8 cellular contexts compared by ENCODE assay signal in the genomic region with DNA sequence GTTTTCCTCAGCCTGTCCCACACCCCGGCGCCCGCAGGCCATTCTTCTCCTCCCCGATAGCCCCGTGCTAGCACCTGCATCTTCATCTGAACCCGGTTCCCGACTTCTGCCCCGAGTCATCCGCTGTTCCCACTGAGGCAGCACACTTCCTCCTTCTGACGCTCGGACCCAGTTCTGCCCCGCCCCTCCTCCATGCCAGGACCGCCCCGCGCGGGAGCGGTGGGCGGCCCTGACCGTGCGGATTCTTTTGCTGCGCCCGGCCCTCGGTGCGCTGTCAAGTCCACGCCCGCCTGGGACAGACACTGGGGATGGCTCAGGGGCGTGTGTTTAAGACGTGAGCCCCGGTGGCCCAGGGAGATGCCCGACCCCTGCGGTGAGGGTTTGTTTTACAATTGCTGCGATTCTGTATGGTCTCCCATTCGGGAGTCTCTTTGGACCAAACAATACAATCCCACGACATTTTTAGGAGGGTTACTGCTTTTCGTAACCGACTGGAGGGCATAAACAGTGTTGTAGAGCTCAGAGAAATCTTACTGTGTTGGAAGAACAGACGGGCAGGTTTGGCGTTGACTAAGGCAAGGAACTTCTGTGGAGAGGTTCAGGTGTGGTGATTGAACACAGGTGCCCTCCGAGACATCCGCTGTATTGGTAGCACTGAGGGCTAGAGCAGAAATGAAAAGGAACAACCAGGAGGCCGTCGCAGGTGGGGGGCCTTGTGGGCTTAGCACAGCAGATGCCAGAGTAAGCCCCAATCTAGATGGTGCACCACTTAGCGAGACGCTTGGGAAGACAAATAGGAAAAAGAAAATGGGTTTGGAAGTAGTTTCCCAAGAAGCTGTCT. TPM values are rescaled to one million over a fixed set of nuclear protein-coding genes. Genes with fewer than 3 reads are reported as not detected.
DNase-seq lines count a peak whose midpoint lies in the region; ATAC-seq and TF ChIP-seq lines count a peak whose summit lies in the region.

No MANE protein-coding gene starts in this region.

- TF ChIP-seq CTCF in PC-9 (conservative IDR thresholded peaks at IDR 0.05): no peak
- TF ChIP-seq CTCF in esophagus squamous epithelium (IDR thresholded peaks at IDR 0.05): no peak

- peak overlapping the region; percentile 98 to 100 (median 100) for H3K27ac Mint-ChIP-seq in naive B cell
- H3K27ac Mint-ChIP-seq in stimulated activated effector memory CD8-positive, alpha-beta T cell treated with anti-CD3 and anti-CD28 coated beads, Interleukin-12 subunit alpha, Interleukin-12 subunit beta, amount 100 ng/mL, for 72 hours: peak overlapping the region; percentile 99

- peak; percentile 40 for ATAC-seq in GM19468 (IDR thresholded peaks at IDR 0.05; ENCODE audit: extremely low read depth, unreplicated experiment)
- ATAC-seq in naive B cell (ENCODE audit: low read depth in 2 of 2): peak; percentile 45 to 47
- peak; percentile 81 for ATAC-seq in stimulated activated effector memory CD8-positive, alpha-beta T cell treated with anti-CD3 and anti-CD28 coated beads, Interleukin-12 subunit alpha, Interleukin-12 subunit beta, amount 100 ng/mL, for 72 hours

- H3K36me3 ChIP-seq in PC-9 (ENCODE audit: low read depth): no peaks in the 10 kb centered on the region
- peaks cover 0 to 23% (median 0%) of the 10 kb centered on the region in 3 donors for H3K36me3 ChIP-seq in esophagus squamous epithelium

- peak overlapping the region; percentile 90 to 100 (median 98) for H3K4me3 Mint-ChIP-seq in naive B cell
- peak overlapping the region; percentile 95 for H3K4me3 Mint-ChIP-seq in stimulated activated effector memory CD8-positive, alpha-beta T cell treated with anti-CD3 and anti-CD28 coated beads, Interleukin-12 subunit alpha, Interleukin-12 subunit beta, amount 100 ng/mL, for 72 hours

- H3K36me3 Mint-ChIP-seq in naive B cell: no peaks in the 10 kb centered on the region
- peaks cover 54% of the 10 kb centered on the region for H3K36me3 Mint-ChIP-seq in stimulated activated effector memory CD8-positive, alpha-beta T cell treated with anti-CD3 and anti-CD28 coated beads, Interleukin-12 subunit alpha, Interleukin-12 subunit beta, amount 100 ng/mL, for 72 hours

- H3K9me3 ChIP-seq in PC-9 (ENCODE audit: insufficient read depth, low read depth) (no peaks in the 10 kb centered on the region), esophagus squamous epithelium (no peaks in the 10 kb centered on the region)

- DNase-seq in D341Med (ENCODE audit: low spot score) (peak; percentile 90), HPDE6-E6E7 (ENCODE audit: extremely low spot score) (peak; percentile 29), PC-9 (peak; percentile 71 to 83), esophagus squamous epithelium (lab: John Stamatoyannopoulos, UW) (peak; percentile 41), naive B cell (peak; percentile 75)
- peak; percentile 91 to 93 for DNase-seq in activated T-cell treated with anti-CD3 and anti-CD28 coated beads, Interleukin-2, amount 50 U/mL, for 48 hours
- DNase-seq in stimulated activated effector memory CD8-positive, alpha-beta T cell treated with anti-CD3 and anti-CD28 coated beads, Interleukin-12 subunit alpha, Interleukin-12 subunit beta, amount 100 ng/mL, for 72 hours (ENCODE audit: low spot score in 2 of 2): peak; percentile 70 to 93

- BruUV-seq in PC-9 (replicated peaks; lab: Mats Ljungman, UMichigan): TSS peak; percentile 42

- peaks cover 21% of the 10 kb centered on the region for H3F3A ChIP-seq in PC-9 (ENCODE audit: insufficient read depth, low read depth)

- H3K79me2 ChIP-seq in PC-9 (ENCODE audit: low read depth): peaks cover 70% of the 10 kb centered on the region

- H3K4me1 Mint-ChIP-seq in naive B cell: peaks cover 49 to 71% (median 56%) of the 10 kb centered on the region in 3 donors
- H3K4me1 Mint-ChIP-seq in stimulated activated effector memory CD8-positive, alpha-beta T cell treated with anti-CD3 and anti-CD28 coated beads, Interleukin-12 subunit alpha, Interleukin-12 subunit beta, amount 100 ng/mL, for 72 hours: peaks cover 66% of the 10 kb centered on the region

- H3K4me1 ChIP-seq in PC-9 (replicated peaks; ENCODE audit: insufficient read depth) (peaks cover 21% of the 10 kb centered on the region), esophagus squamous epithelium (peaks cover 18 to 64% (median 31%) of the 10 kb centered on the region in 3 donors)

- peaks cover 47% of the 10 kb centered on the region for H4K20me1 ChIP-seq in PC-9 (ENCODE audit: insufficient read depth)

- POLR2A ChIA-PET in PC-9 (lab: Charles Lee; ENCODE audit: unreplicated experiment): interaction anchor here (0.6 to 0.7 kb wide), 5 partner anchors 28 to 882 kb away, joined by 3 to 7 read pairs (median 4); no protein-coding TSS in a partner anchor

- H3K27me3 ChIP-seq in PC-9 (ENCODE audit: insufficient read depth, low read depth) (no peaks in the 10 kb centered on the region), esophagus squamous epithelium (no peaks in the 10 kb centered on the region)

- peak overlapping the region; percentile 92 for H3K27ac ChIP-seq in PC-9
- peak overlapping the region; percentile 94 to 99 (median 98) for H3K27ac ChIP-seq in esophagus squamous epithelium

- WGBS in esophagus squamous epithelium, 2 donors: 8 to 9% methylated on average over 14 to 18 of the region's 44 CpGs

- intact Hi-C loops in PC-9 (cut with micrococcal nuclease; ENCODE audit: unreplicated experiment): loop anchor here (5.0 kb wide), 1 partner anchor 674 kb away; no protein-coding TSS in a partner anchor
- intact Hi-C loops in esophagus squamous epithelium (cut with DNase I): no loop called here

- CTCF ChIA-PET in PC-9 (lab: Charles Lee): no interaction called here

- peak overlapping the region; percentile 85 for H2AFZ ChIP-seq in PC-9

- H3K4me2 ChIP-seq in PC-9: peak overlapping the region; percentile 96

- H3K27me3 Mint-ChIP-seq in naive B cell: no peaks in the 10 kb centered on the region

- H3K4me3 ChIP-seq in PC-9 (peak overlapping the region; percentile 66), esophagus squamous epithelium (peak overlapping the region; percentile 64 to 100 (median 85))

- H3K9me3 Mint-ChIP-seq in naive B cell: no peaks in the 10 kb centered on the region
- no peaks in the 10 kb centered on the region for H3K9me3 Mint-ChIP-seq in stimulated activated effector memory CD8-positive, alpha-beta T cell treated with anti-CD3 and anti-CD28 coated beads, Interleukin-12 subunit alpha, Interleukin-12 subunit beta, amount 100 ng/mL, for 72 hours

- TF ChIP-seq POLR2A in esophagus squamous epithelium (IDR thresholded peaks at IDR 0.05): peak in 2 of 4 donors; percentile 34 to 77

- H3K9me2 ChIP-seq in PC-9 (ENCODE audit: insufficient read depth): no peaks in the 10 kb centered on the region

RNA-seq across cellular contexts. Expression of a gene that starts 0.7 kb away (rescaled TPM):
- total RNA-seq in PC-9 (2021): 36.9 and 38.9 TPM in 2 replicates
- total RNA-seq in esophagus squamous epithelium: 100 to 1,000 TPM in 1 of 4 donors, 10 to 100 TPM in 3; 10.5 to 134 (median 24.4) TPM
- 1 to 10 TPM in 5 of 6 donors, under 1 TPM in 1; 0.60 to 6.3 (median 4.2) TPM for polyA plus RNA-seq in naive B cell (ENCODE audit: low read depth in 6 of 6)

Comparison
In these comparisons a context has a peak if more than half of its experiments do, and no peak if none do; other contexts are left out.
1. Peak in every context shown above with its lines: DNase-seq, ATAC-seq, H3K4me3 ChIP-seq and H3K27ac ChIP-seq.
2. DNase-seq: peak in every context shown above with its lines; median percentile 92 in activated T-cell treated with anti-CD3 and anti-CD28 coated beads, Interleukin-2, amount 50 U/mL, for 48 hours; 90 in D341Med; 82 in stimulated activated effector memory CD8-positive, alpha-beta T cell treated with anti-CD3 and anti-CD28 coated beads, Interleukin-12 subunit alpha, Interleukin-12 subunit beta, amount 100 ng/mL, for 72 hours; 77 in PC-9; 75 in naive B cell; 41 in esophagus squamous epithelium; 29 in HPDE6-E6E7.